In genomic region chr16:75097941-75098897, GRCh38 we compare ENCODE assay signal across 9 cellular contexts. TPM values are rescaled to one million over a fixed set of nuclear protein-coding genes. Genes with fewer than 3 reads are reported as not detected.
A peak's percentile ranks its signal among the peaks of the same experiment; 100 is the strongest.
DNase-seq lines count a peak whose midpoint lies in the region; ATAC-seq and TF ChIP-seq lines count a peak whose summit lies in the region.
"Had no signal": no experiment of that assay in that cellular context is flagged by ENCODE, and none has a peak within 500 bp of the region (broad histone marks: within the 10 kb centered on the region; RNA-seq: fewer than 3 reads in every experiment).

No MANE protein-coding gene starts in this region.

- peak overlapping the region; percentile 83 for H3K27ac Mint-ChIP-seq in activated T-cell treated with anti-CD3 and anti-CD28 coated beads, Interleukin-2, amount 50 U/mL, for 72 hours

- H4K20me1 ChIP-seq in DND-41 (ENCODE audit: insufficient read depth, low read length): peaks cover 42% of the 10 kb centered on the region
- H4K20me1 ChIP-seq in osteoblast (ENCODE audit: insufficient read depth, low read length): peaks cover 47% of the 10 kb centered on the region

- TF ChIP-seq CTCF in DND-41 (IDR thresholded peaks at IDR 0.05; ENCODE audit: borderline replicate concordance, extremely low read depth, low read length, poor library complexity, severe bottlenecking) (no peak), osteoblast (IDR thresholded peaks at IDR 0.05; ENCODE audit: extremely low read depth, low read depth, low read length) (no peak)

- H3K4me2 ChIP-seq in DND-41 (ENCODE audit: insufficient read depth, low read length) (peak overlapping the region; percentile 48), osteoblast (ENCODE audit: insufficient read depth, low read length) (no peak overlapping the region)

- no peaks in the 10 kb centered on the region for H3K9me3 Mint-ChIP-seq in activated T-cell treated with anti-CD3 and anti-CD28 coated beads, Interleukin-2, amount 50 U/mL, for 72 hours
- H3K9me3 Mint-ChIP-seq: nephron had no signal

- no peak overlapping the region for H2AFZ ChIP-seq in DND-41 (ENCODE audit: low read depth, low read length)
- no peak overlapping the region for H2AFZ ChIP-seq in osteoblast (ENCODE audit: low read length)

- no peaks in the 10 kb centered on the region for H3K27me3 ChIP-seq in DND-41 (ENCODE audit: insufficient read depth, low read length, poor library complexity)
- no peaks in the 10 kb centered on the region for H3K27me3 ChIP-seq in osteoblast (ENCODE audit: insufficient read depth, low read length)

- H3K79me2 ChIP-seq in DND-41 (ENCODE audit: insufficient read depth, low read length): peaks cover 98% of the 10 kb centered on the region
- peaks cover 2% of the 10 kb centered on the region for H3K79me2 ChIP-seq in osteoblast (ENCODE audit: insufficient read depth, low read length)

- peak overlapping the region; percentile 51 for H3K9ac ChIP-seq in DND-41 (ENCODE audit: low read depth, low read length)

- peaks cover 68% of the 10 kb centered on the region for H3K4me1 Mint-ChIP-seq in activated T-cell treated with anti-CD3 and anti-CD28 coated beads, Interleukin-2, amount 50 U/mL, for 72 hours (ENCODE audit: low read depth)

- H3K4me3 ChIP-seq in DND-41 (ENCODE audit: low read depth in 1 of 2, low read length in 2 of 2): peak overlapping the region in 1 of 2 experiments; percentile 18; a peak in 1 of 4 replicates
- no peak overlapping the region for H3K4me3 ChIP-seq in osteoblast (ENCODE audit: insufficient read depth, low read length)

- H3K36me3 Mint-ChIP-seq in activated T-cell treated with anti-CD3 and anti-CD28 coated beads, Interleukin-2, amount 50 U/mL, for 72 hours (ENCODE audit: insufficient read depth in 2 of 2): peaks cover 0 to 1% of the 10 kb centered on the region in 2 donors

- H3K36me3 ChIP-seq in DND-41 (ENCODE audit: insufficient read depth, low read length) (peaks cover 80% of the 10 kb centered on the region), osteoblast (ENCODE audit: insufficient read depth, low read length) (peaks cover 6% of the 10 kb centered on the region)

- H3K4me3 Mint-ChIP-seq in activated T-cell treated with anti-CD3 and anti-CD28 coated beads, Interleukin-2, amount 50 U/mL, for 72 hours: peak overlapping the region; percentile 68 to 76
- H3K4me3 Mint-ChIP-seq: nephron had no signal

- H3K9me3 ChIP-seq in DND-41 (ENCODE audit: insufficient read depth, low read length, severe bottlenecking) (no peaks in the 10 kb centered on the region), osteoblast (ENCODE audit: low read depth, low read length) (no peaks in the 10 kb centered on the region)

- no peaks in the 10 kb centered on the region for H3K27me3 Mint-ChIP-seq in activated T-cell treated with anti-CD3 and anti-CD28 coated beads, Interleukin-2, amount 50 U/mL, for 72 hours (ENCODE audit: low read depth)

- DNase-seq in DND-41 (peak; percentile 90), osteoblast (ENCODE audit: insufficient read length, low spot score, missing footprints) (peak; percentile 77), NCI-H128 (lab: John Stamatoyannopoulos, UW; ENCODE audit: unreplicated experiment) (no peak), NCI-H1048 (lab: John Stamatoyannopoulos, UW) (no peak), cerebellum (ENCODE audit: low spot score) (no peak)
- peak; percentile 85 for DNase-seq in activated T-cell treated with anti-CD3 and anti-CD28 coated beads, Interleukin-2, amount 50 U/mL, for 72 hours

- H3K4me1 ChIP-seq in DND-41 (ENCODE audit: insufficient read depth, low read length) (peaks cover 98% of the 10 kb centered on the region), osteoblast (ENCODE audit: insufficient read depth, low read length) (no peaks in the 10 kb centered on the region)

- peak overlapping the region; percentile 96 for H3K27ac ChIP-seq in DND-41 (ENCODE audit: low read length)
- no peak overlapping the region for H3K27ac ChIP-seq in osteoblast (ENCODE audit: low read depth, low read length)

- ATAC-seq in DND-41 (ENCODE audit: insufficient read depth, low read depth) (peak; percentile 77), HG03460 (IDR thresholded peaks at IDR 0.05; ENCODE audit: unreplicated experiment) (peak; percentile 49), HG02623 (IDR thresholded peaks at IDR 0.05; ENCODE audit: unreplicated experiment) (no peak)
- peak; percentile 95 to 97 for ATAC-seq in activated T-cell treated with anti-CD3 and anti-CD28 coated beads, Interleukin-2, amount 50 U/mL, for 72 hours (replicated peaks in 1 of 2)

RNA-seq across cellular contexts. Expression of gene LDHD, which starts 18.4 kb away (rescaled TPM):
- under 1 TPM; 0.35 to 0.43 TPM for total RNA-seq in activated T-cell treated with anti-CD3 and anti-CD28 coated beads, Interleukin-2, amount 50 U/mL, for 72 hours
- 2.7 and 3.6 TPM in 2 replicates for total RNA-seq in osteoblast
- 1.00 TPM for total RNA-seq in cerebellum

RNA-seq across cellular contexts. Expression of gene ZFP1, which starts 50.1 kb away (rescaled TPM):
- total RNA-seq in activated T-cell treated with anti-CD3 and anti-CD28 coated beads, Interleukin-2, amount 50 U/mL, for 72 hours: 10 to 100 TPM; 20.8 to 20.9 TPM
- total RNA-seq in osteoblast (12.7 TPM in 2 replicates), cerebellum (38.5 TPM)

Comparison
In these comparisons a context has a peak if more than half of its experiments do, and no peak if none do; other contexts are left out.
1. DNase-seq: peak in DND-41 (single experiment), activated T-cell treated with anti-CD3 and anti-CD28 coated beads, Interleukin-2, amount 50 U/mL, for 72 hours (2 of 2) and osteoblast (single experiment); none in NCI-H128 (single experiment), NCI-H1048 (single experiment) and cerebellum (single experiment).